In genomic region chr10:103968441-103969391, GRCh38 we compare ENCODE assay signal across 8 cellular contexts. TPM values are rescaled to one million over a fixed set of nuclear protein-coding genes. Genes with fewer than 3 reads are reported as not detected.
DNase-seq lines count a peak whose midpoint lies in the region; ATAC-seq and TF ChIP-seq lines count a peak whose summit lies in the region.

No MANE protein-coding gene starts in this region.

- H3K27ac ChIP-seq in stomach (peak overlapping the region; percentile 24 to 100 (median 98)), body of pancreas (peak overlapping the region in 2 of 4 donors; percentile 43 to 93)

- peaks cover 3% of the 10 kb centered on the region for H3K27me3 ChIP-seq in iPS-15b (ENCODE audit: control insufficient read depth, insufficient read depth, low read length)
- no peaks in the 10 kb centered on the region for H3K27me3 ChIP-seq in stomach
- H3K27me3 ChIP-seq in body of pancreas: no peaks in the 10 kb centered on the region

- H3K27me3 Mint-ChIP-seq in activated B cell treated with CpG ODN at 0.5 μM for 24 hours: no peaks in the 10 kb centered on the region

- WGBS in stomach, 5 donors: 33 to 46% (median 34%) methylated on average over 21 to 23 of the region's 23 CpGs
- 43 to 44% methylated on average over 21 to 23 of the region's 23 CpGs for WGBS in body of pancreas, 2 donors

- intact Hi-C loops in activated B cell treated with CpG ODN at 0.5 μM for 24 hours (cut with micrococcal nuclease) (loop anchor here (2.0 to 5.0 kb wide), 3 partner anchors 14 to 386 kb away; partner anchors contain the start of gene GSTO2), stomach (cut with DNase I; ENCODE audit: low total_unique reads) (no loop called here), body of pancreas (cut with DNase I) (no loop called here)

- no peak for TF ChIP-seq EP300 in stomach (IDR thresholded peaks at IDR 0.05)

- no peak for TF ChIP-seq CTCF in activated B cell treated with CpG ODN at 0.5 μM for 24 hours (IDR thresholded peaks at IDR 0.05)
- no peak for TF ChIP-seq CTCF in stomach (IDR thresholded peaks at IDR 0.05)
- TF ChIP-seq CTCF in body of pancreas (IDR thresholded peaks at IDR 0.05): no peak

- TF ChIP-seq POLR2A in stomach (IDR thresholded peaks at IDR 0.05) (no peak), body of pancreas (IDR thresholded peaks at IDR 0.05) (no peak)

- no peaks in the 10 kb centered on the region for H3K9me3 Mint-ChIP-seq in activated B cell treated with CpG ODN at 0.5 μM for 24 hours

- ATAC-seq in activated B cell treated with CpG ODN at 0.5 μM for 24 hours (ENCODE audit: low read depth) (no peak), body of pancreas (no peak)

- H3K4me1 Mint-ChIP-seq in activated B cell treated with CpG ODN at 0.5 μM for 24 hours: peaks cover 52% of the 10 kb centered on the region

- H3K36me3 Mint-ChIP-seq in activated B cell treated with CpG ODN at 0.5 μM for 24 hours (ENCODE audit: low read depth): peaks cover 14% of the 10 kb centered on the region

- DNase-seq in NCI-H82 (lab: John Stamatoyannopoulos, UW) (peak; percentile 26), NCI-H82 treated with DMSO at 0.1 percent for 48 hours (lab: John Stamatoyannopoulos, UW; ENCODE audit: unreplicated experiment) (no peak), activated B cell treated with CpG ODN at 0.5 μM for 24 hours (no peak), stomach (no peak), COLO668 (lab: John Stamatoyannopoulos, UW; ENCODE audit: unreplicated experiment) (no peak), glomerular visceral epithelial cell (ENCODE audit: extremely low spot score) (no peak), body of pancreas (no peak)

- H3K4me3 ChIP-seq in iPS-15b (ENCODE audit: low read depth, low read length) (peak overlapping the region; percentile 92), stomach (peak overlapping the region; percentile 79 to 99 (median 88)), body of pancreas (peak overlapping the region in 1 of 2 donors; percentile 89)

- H3K4me3 Mint-ChIP-seq in activated B cell treated with CpG ODN at 0.5 μM for 24 hours: peak overlapping the region; percentile 95

- H3K4me1 ChIP-seq in iPS-15b (ENCODE audit: control insufficient read depth, insufficient read depth, low read length) (peaks cover 9% of the 10 kb centered on the region), stomach (peaks cover 12 to 61% (median 36%) of the 10 kb centered on the region in 4 donors), body of pancreas (peaks cover 23% of the 10 kb centered on the region)

- no peak overlapping the region for H3K9ac ChIP-seq in iPS-15b (ENCODE audit: low read depth, low read length)

- H3K9me3 ChIP-seq in iPS-15b (ENCODE audit: control insufficient read depth, insufficient read depth, low read length): no peaks in the 10 kb centered on the region
- H3K9me3 ChIP-seq in stomach: no peaks in the 10 kb centered on the region
- H3K9me3 ChIP-seq in body of pancreas: no peaks in the 10 kb centered on the region

- CTCF ChIA-PET in activated B cell treated with CpG ODN at 0.5 μM for 24 hours (lab: Charles Lee): interaction anchor here (0.6 to 1.3 kb wide), 3 partner anchors 81 to 283 kb away, joined by 3 read pairs; no protein-coding TSS in a partner anchor

- POLR2A ChIA-PET in activated B cell treated with CpG ODN at 0.5 μM for 24 hours (lab: Charles Lee): interaction anchor here (1.0 to 3.0 kb wide), 5 partner anchors 14 to 153 kb away, joined by 3 to 28 read pairs (median 4); partner anchors contain the start of genes SFR1 and STN1

- H3K36me3 ChIP-seq in iPS-15b (ENCODE audit: control insufficient read depth, insufficient read depth, low read length): no peaks in the 10 kb centered on the region
- no peaks in the 10 kb centered on the region for H3K36me3 ChIP-seq in stomach
- H3K36me3 ChIP-seq in body of pancreas (replicated peaks in 1 of 2; ENCODE audit: insufficient read depth in 1 of 2, low read depth in 2 of 2): no peaks in the 10 kb centered on the region

- H3K27ac Mint-ChIP-seq in activated B cell treated with CpG ODN at 0.5 μM for 24 hours: no peak overlapping the region

RNA-seq across cellular contexts. Expression of gene SLK, which starts 1.8 kb away (rescaled TPM):
- 12.8 and 14.0 TPM in 2 replicates for total RNA-seq in activated B cell treated with CpG ODN at 0.5 μM for 24 hours
- total RNA-seq in stomach: 10 to 100 TPM; 46.9 to 94.5 (median 61.3) TPM
- polyA plus RNA-seq in stomach: 10 to 100 TPM; 10.1 to 17.3 (median 11.4) TPM
- 10 to 100 TPM; 23.7 to 25.9 TPM for total RNA-seq in body of pancreas

RNA-seq across cellular contexts. Expression of gene STN1, which starts 50.7 kb away (rescaled TPM):
- 14.0 and 14.2 TPM in 2 replicates for total RNA-seq in activated B cell treated with CpG ODN at 0.5 μM for 24 hours
- total RNA-seq in stomach: 10 to 100 TPM in 2 of 5 donors, 1 to 10 TPM in 2, under 1 TPM in 1; 0.45 to 27.0 (median 7.6) TPM
- 10 to 100 TPM; 18.9 to 41.1 (median 24.0) TPM for polyA plus RNA-seq in stomach
- 10 to 100 TPM in 1 of 2 donors, 1 to 10 TPM in 1; 5.9 to 32.2 TPM for total RNA-seq in body of pancreas
